ENCODE assay signal across 9 cellular contexts in the genomic region with DNA sequence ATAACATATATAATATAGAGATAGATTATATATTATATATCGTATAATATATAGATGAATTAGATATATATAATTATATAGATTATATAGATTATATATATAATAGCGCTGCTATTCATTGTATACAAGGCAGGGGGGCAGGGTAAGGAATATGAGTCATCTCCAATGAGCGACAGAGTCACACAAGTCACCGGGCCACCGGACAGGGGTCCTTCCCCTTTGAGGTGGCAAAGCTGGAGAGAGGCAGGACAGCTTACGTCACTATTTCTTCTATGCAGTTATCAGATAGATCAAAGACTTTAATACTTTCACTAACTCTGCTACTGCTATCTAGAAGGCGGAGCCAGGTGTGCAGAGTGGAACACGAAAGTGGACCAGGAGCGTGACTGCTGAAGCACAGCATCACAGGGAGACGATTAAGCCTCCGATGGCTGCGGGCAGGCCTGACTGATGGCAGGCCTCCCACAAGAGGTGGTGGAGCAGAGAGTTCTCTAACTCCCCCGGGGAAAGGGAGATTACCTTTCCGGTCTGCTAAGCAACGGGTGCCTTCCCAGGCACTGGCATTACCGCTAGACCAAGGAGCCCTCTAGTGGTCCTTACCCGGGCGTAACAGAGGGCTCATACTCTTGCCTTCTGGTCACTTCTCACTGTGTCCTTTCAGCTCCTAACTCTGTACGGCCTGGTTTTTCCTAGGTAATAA.
A peak's percentile ranks its signal among the peaks of the same experiment; 100 is the strongest.
DNase-seq lines count a peak whose midpoint lies in the region; ATAC-seq and TF ChIP-seq lines count a peak whose summit lies in the region.
"Had no signal": no experiment of that assay in that cellular context is flagged by ENCODE, and none has a peak within 500 bp of the region (broad histone marks: within the 10 kb centered on the region; RNA-seq: fewer than 3 reads in every experiment).

No MANE protein-coding gene starts in this region.

- in situ Hi-C loops in T47D (cut with HindIII; ENCODE audit: low pct_unique_long_range_greater_than_20kb, low sequenced_read_pairs): no loop called here

- ATAC-seq in HG03139 (IDR thresholded peaks at IDR 0.05; ENCODE audit: unreplicated experiment): peak; percentile 53
- ATAC-seq in stimulated activated naive CD8-positive, alpha-beta T cell treated with anti-CD3 and anti-CD28 coated beads, Interleukin-15, amount 100 ng/mL, for 72 hours: peak; percentile 67

- no peaks in the 10 kb centered on the region for H3K9me3 Mint-ChIP-seq in stimulated activated naive CD8-positive, alpha-beta T cell treated with anti-CD3 and anti-CD28 coated beads, Interleukin-15, amount 100 ng/mL, for 72 hours

- H3K4me1 Mint-ChIP-seq in stimulated activated naive CD8-positive, alpha-beta T cell treated with anti-CD3 and anti-CD28 coated beads, Interleukin-15, amount 100 ng/mL, for 72 hours: no peaks in the 10 kb centered on the region

- TF ChIP-seq CTCF in breast epithelium (IDR thresholded peaks at IDR 0.05): no peak
- TF ChIP-seq CTCF in WERI-Rb-1 (IDR thresholded peaks at IDR 0.05; ENCODE audit: low read depth, low read length): peak; percentile 80
- no peak for TF ChIP-seq CTCF in lower leg skin (IDR thresholded peaks at IDR 0.05)
- no peak for TF ChIP-seq CTCF in colonic mucosa (IDR thresholded peaks at IDR 0.05)

- WGBS in lower leg skin, 2 donors: 52 to 58% methylated on average over 19 of the region's 19 CpGs

- no peaks in the 10 kb centered on the region for H3K27me3 Mint-ChIP-seq in stimulated activated naive CD8-positive, alpha-beta T cell treated with anti-CD3 and anti-CD28 coated beads, Interleukin-15, amount 100 ng/mL, for 72 hours

- intact Hi-C loops in breast epithelium (cut with DNase I; ENCODE audit: low total_unique reads) (no loop called here), lower leg skin (cut with DNase I; ENCODE audit: low total_unique reads) (no loop called here), colonic mucosa (cut with DNase I) (no loop called here)

- DNase-seq in T47D (ENCODE audit: low read depth in 1 of 2, low spot score in 1 of 2) (peak; percentile 3 to 79), breast epithelium (ENCODE audit: low spot score in 2 of 2) (no peak), WERI-Rb-1 (peak; percentile 89), T-helper 2 cell (no peak), lower leg skin (ENCODE audit: low spot score in 2 of 2) (no peak), colonic mucosa (no peak)
- DNase-seq in stimulated activated naive CD8-positive, alpha-beta T cell treated with anti-CD3 and anti-CD28 coated beads, Interleukin-15, amount 100 ng/mL, for 72 hours: peak; percentile 1 to 10

- no peaks in the 10 kb centered on the region for H3K9me3 ChIP-seq in breast epithelium
- H3K9me3 ChIP-seq in WERI-Rb-1 (ENCODE audit: severe bottlenecking): no peaks in the 10 kb centered on the region
- H3K9me3 ChIP-seq in colonic mucosa: no peaks in the 10 kb centered on the region

- H3K27me3 ChIP-seq in breast epithelium (no peaks in the 10 kb centered on the region), WERI-Rb-1 (ENCODE audit: insufficient read depth, low read depth, severe bottlenecking) (no peaks in the 10 kb centered on the region), colonic mucosa (no peaks in the 10 kb centered on the region)

- H3K27ac ChIP-seq in breast epithelium: no peak overlapping the region
- no peak overlapping the region for H3K27ac ChIP-seq in WERI-Rb-1
- no peak overlapping the region for H3K27ac ChIP-seq in colonic mucosa
- H3K27ac ChIP-seq: SK-N-MC had no signal

- no peak for TF ChIP-seq POLR2A in breast epithelium (IDR thresholded peaks at IDR 0.05)
- no peak for TF ChIP-seq POLR2A in lower leg skin (IDR thresholded peaks at IDR 0.05)

- peak overlapping the region in 1 of 2 donors; percentile 22 for H3K4me3 Mint-ChIP-seq in stimulated activated naive CD8-positive, alpha-beta T cell treated with anti-CD3 and anti-CD28 coated beads, Interleukin-15, amount 100 ng/mL, for 72 hours

- H3K9ac ChIP-seq in colonic mucosa (ENCODE audit: low read depth in 2 of 2, low read length in 2 of 2): no peak overlapping the region

- H3K4me3 ChIP-seq in breast epithelium (peak overlapping the region in 1 of 3 donors; percentile 44), WERI-Rb-1 (ENCODE audit: low read depth, low read length) (no peak overlapping the region), lower leg skin (ENCODE audit: low read depth, poor library complexity, severe bottlenecking) (no peak overlapping the region), colonic mucosa (no peak overlapping the region)
- H3K4me3 ChIP-seq: SK-N-MC had no signal

- no peak overlapping the region for H3K27ac Mint-ChIP-seq in stimulated activated naive CD8-positive, alpha-beta T cell treated with anti-CD3 and anti-CD28 coated beads, Interleukin-15, amount 100 ng/mL, for 72 hours

- H3K4me1 ChIP-seq in breast epithelium (no peaks in the 10 kb centered on the region), colonic mucosa (no peaks in the 10 kb centered on the region)

- H3K36me3 ChIP-seq in breast epithelium (no peaks in the 10 kb centered on the region), WERI-Rb-1 (no peaks in the 10 kb centered on the region), colonic mucosa (no peaks in the 10 kb centered on the region)

Comparison
In these comparisons a context has a peak if more than half of its experiments do, and no peak if none do; other contexts are left out.
1. DNase-seq: peak in T47D (2 of 2), WERI-Rb-1 (single experiment) and stimulated activated naive CD8-positive, alpha-beta T cell treated with anti-CD3 and anti-CD28 coated beads, Interleukin-15, amount 100 ng/mL, for 72 hours (2 of 2); none in breast epithelium (0 of 2), T-helper 2 cell (0 of 5), lower leg skin (0 of 2) and colonic mucosa (single experiment).